Comparison of ENCODE assay signal across 10 cellular contexts in genomic region chr4:6177587-6178197, GRCh38. TPM values are rescaled to one million over a fixed set of nuclear protein-coding genes. Genes with fewer than 3 reads are reported as not detected.
DNase-seq lines count a peak whose midpoint lies in the region; ATAC-seq, FAIRE-seq and TF ChIP-seq lines count a peak whose summit lies in the region.
"Had no signal": no experiment of that assay in that cellular context is flagged by ENCODE, and none has a peak within 500 bp of the region (broad histone marks: within the 10 kb centered on the region; RNA-seq: fewer than 3 reads in every experiment).

No MANE protein-coding gene starts in this region.

- no peaks in the 10 kb centered on the region for H4K20me1 ChIP-seq in DND-41 (ENCODE audit: insufficient read depth, low read length)
- no peaks in the 10 kb centered on the region for H4K20me1 ChIP-seq in K562 (replicated peaks; ENCODE audit: control insufficient read depth, insufficient read depth, low read length)

- TF ChIP-seq EP300 in K562 (IDR thresholded peaks at IDR 0.05; ENCODE audit: low read length) (no peak), ovary (IDR thresholded peaks at IDR 0.05) (no peak)

- H3K4me1 ChIP-seq in DND-41 (ENCODE audit: insufficient read depth, low read length) (peaks cover 46% of the 10 kb centered on the region), K562 (replicated peaks in 1 of 2; ENCODE audit: control insufficient read depth in 2 of 2, insufficient read depth in 2 of 2, low read length in 2 of 2) (no peaks in the 10 kb centered on the region), ovary (ENCODE audit: insufficient read depth) (no peaks in the 10 kb centered on the region)

- H3K4me2 ChIP-seq in DND-41 (ENCODE audit: insufficient read depth, low read length) (no peak overlapping the region), K562 (ENCODE audit: insufficient read depth, low read length) (no peak overlapping the region; the same call in 1 of the 2 replicates)

- H3K36me3 ChIP-seq in DND-41 (ENCODE audit: insufficient read depth, low read length) = no peaks in the 10 kb centered on the region
- H3K36me3 ChIP-seq in K562 (ENCODE audit: control insufficient read depth, insufficient read depth, low read length) = no peaks in the 10 kb centered on the region
- no peaks in the 10 kb centered on the region for H3K36me3 ChIP-seq in ovary
- H3K36me3 ChIP-seq in MG63 = no peaks in the 10 kb centered on the region

- H3K27ac ChIP-seq in DND-41 (ENCODE audit: low read length) (no peak overlapping the region; the same call in 1 of the 2 replicates), K562 (ENCODE audit: extremely low read depth, low read depth, low read length) (no peak overlapping the region), ovary (no peak overlapping the region)

- no peak for TF ChIP-seq RAD21 in K562 (CRISPR knock-in tag; conservative IDR thresholded peaks at IDR 0.05 in 1 of 2, IDR thresholded peaks at IDR 0.05 in 1 of 2)

- TF ChIP-seq CTCF in DND-41 (IDR thresholded peaks at IDR 0.05; ENCODE audit: borderline replicate concordance, extremely low read depth, low read length, poor library complexity, severe bottlenecking) (no peak), K562 (IDR thresholded peaks at IDR 0.05 in 2 of 3, conservative IDR thresholded peaks at IDR 0.05 in 1 of 3; ENCODE audit: insufficient read depth in 2 of 3, low read depth in 1 of 3, low read length in 3 of 3) (no peak), ovary (IDR thresholded peaks at IDR 0.05) (no peak)

- no peak overlapping the region for H3K4me3 ChIP-seq in DND-41 (ENCODE audit: low read depth in 1 of 2, low read length in 2 of 2)
- no peak overlapping the region for H3K4me3 ChIP-seq in K562
- H3K4me3 ChIP-seq in ovary = no peak overlapping the region
- H3K4me3 ChIP-seq in MG63 = no peak overlapping the region

- H2AFZ ChIP-seq in DND-41 (ENCODE audit: low read depth, low read length) (peak overlapping the region; percentile 53; the same call in 1 of the 2 replicates), K562 (ENCODE audit: low read depth, low read length) (no peak overlapping the region)

- peak; percentile 15; the same call in 2 of the 3 replicates for ATAC-seq in DND-41 (ENCODE audit: insufficient read depth, low read depth)
- ATAC-seq in K562 = peak; percentile 82
- ATAC-seq in GM18868 (IDR thresholded peaks at IDR 0.05; ENCODE audit: unreplicated experiment) = no peak
- ATAC-seq in left cardiac atrium = no peak

- DNase-seq in A172 (ENCODE audit: low spot score) = peak; percentile 38
- peak; percentile 73 for DNase-seq in DND-41
- peak in 3 of 5 experiments; percentile 25 to 92 (median 59) for DNase-seq in T-helper 2 cell
- DNase-seq in K562 (ENCODE audit: extremely low read depth in 1 of 4, low spot score in 3 of 4) = peak; percentile 19 to 60 (median 42)
- DNase-seq in ovary = no peak
- DNase-seq in MG63 = no peak
- no peak for DNase-seq in left cardiac atrium

- FAIRE-seq in K562 (lab: Jason Lieb, UNC) = no peak
- FAIRE-seq: bronchial epithelial cell, D721Med had no signal

- WGBS in K562 (ENCODE audit: insufficient coverage, low coverage, missing lambda C conversion rate) = 1% methylated on average over 9 of the region's 9 CpGs
- WGBS in ovary, 3 donors = 34 to 53% (median 48%) methylated on average over 8 to 9 of the region's 9 CpGs

- H3K9ac ChIP-seq in DND-41 (ENCODE audit: low read depth, low read length) = no peak overlapping the region
- no peak overlapping the region for H3K9ac ChIP-seq in K562 (ENCODE audit: insufficient read depth in 1 of 2, low read depth in 2 of 2, low read length in 2 of 2)

- POLR2A ChIA-PET in K562 (lab: Yijun Ruan, JAX) = interaction anchor here (0.7 kb wide), 1 partner anchor 126 kb away, joined by 4 read pairs; no protein-coding TSS in a partner anchor

- H3K9me3 ChIP-seq in DND-41 (ENCODE audit: insufficient read depth, low read length, severe bottlenecking) (peaks cover 3% of the 10 kb centered on the region), K562 (replicated peaks; ENCODE audit: control insufficient read depth, insufficient read depth, low read depth, low read length) (no peaks in the 10 kb centered on the region), ovary (no peaks in the 10 kb centered on the region), MG63 (no peaks in the 10 kb centered on the region)

- TF ChIP-seq POLR2A in K562 (conservative IDR thresholded peaks at IDR 0.05) (no peak), ovary (IDR thresholded peaks at IDR 0.05) (no peak)

- H3K79me2 ChIP-seq in DND-41 (ENCODE audit: insufficient read depth, low read length) = no peaks in the 10 kb centered on the region
- H3K79me2 ChIP-seq in K562 (ENCODE audit: control insufficient read depth, insufficient read depth, low read length) = no peaks in the 10 kb centered on the region

- H3K27me3 ChIP-seq in DND-41 (ENCODE audit: insufficient read depth, low read length, poor library complexity) (no peaks in the 10 kb centered on the region), K562 (ENCODE audit: control insufficient read depth in 2 of 2, insufficient read depth in 2 of 2, low read length in 2 of 2) (no peaks in the 10 kb centered on the region), ovary (no peaks in the 10 kb centered on the region), MG63 (no peaks in the 10 kb centered on the region)

- CTCF ChIA-PET in K562 (lab: Yijun Ruan, JAX; ENCODE audit: low intra/inter-chr PET ratio) = no interaction called here

- BruUV-seq in K562 (replicated peaks; lab: Mats Ljungman, UMichigan) = no TSS peak

- no peaks in the 10 kb centered on the region for H3K9me1 ChIP-seq in K562 (ENCODE audit: control insufficient read depth, insufficient read depth, low read length)

- in situ Hi-C loops in K562 (cut with MboI) = no loop called here

- intact Hi-C loops in K562 (cut with micrococcal nuclease) (no loop called here), ovary (cut with DNase I) (no loop called here), left cardiac atrium (cut with DNase I) (no loop called here)

TF ChIP-seq in K562, 482 proteins besides CTCF, POLR2A, EP300 and RAD21 (continues in another document):
- TF ChIP-seq EHMT2 (IDR thresholded peaks at IDR 0.05) (peak; percentile 75; the same call in 1 of the 2 replicates), ZNF586 (CRISPR knock-in tag; conservative IDR thresholded peaks at IDR 0.05) (no peak), BCOR (IDR thresholded peaks at IDR 0.05) (no peak), ZNF431 (CRISPR knock-in tag; IDR thresholded peaks at IDR 0.05) (no peak)

RNA-seq across cellular contexts. Expression of gene JAKMIP1, which starts 22.7 kb away (rescaled TPM):
- total RNA-seq in A172 (2014; rRNA removed; shearing (Covaris generic)) = 0.22 and 0.28 TPM in 2 replicates
- not detected in 2 replicates for total RNA-seq in K562 (2011; cell fraction: chromatin; rRNA removed; ENCODE audit: low replicate concordance)
- total RNA-seq in K562 (2011; cell fraction: nucleolus; rRNA removed) = not detected in 2 replicates
- not detected in 2 replicates for total RNA-seq in K562 (2011; cell fraction: nucleoplasm; rRNA removed)
- not detected in 2 replicates for total RNA-seq in K562 (2014; rRNA removed)
- not detected in 2 replicates for total RNA-seq in K562 (2014; rRNA removed; fragmentation: Illumina TruSeq; extraction: Trizol)
- not detected in 2 replicates for total RNA-seq in K562 (2015; rRNA removed; fragmentation: Illumina TruSeq; extraction: Trizol)
- 0.11 TPM in 1 of 2 replicates, not detected in the other for total RNA-seq in K562 (2021)
- not detected in 2 replicates for polyA plus RNA-seq in K562 (2011; rRNA removed)
- not detected in 2 replicates for polyA plus RNA-seq in K562 (2011; cell fraction: cytosol; rRNA removed)
- polyA plus RNA-seq in K562 (2011; cell fraction: nucleus; rRNA removed) = not detected in 2 replicates
- polyA plus RNA-seq in K562 (2012) = 0.04 TPM in 1 of 2 replicates, not detected in the other
- not detected in 2 replicates for polyA plus RNA-seq in K562 (2014; fragmentation: Illumina TruSeq; extraction: Trizol)
- not detected for polyA plus RNA-seq in K562 (2014; fragmentation: Nextera tagmentation; extraction: Ambion mirVana)
- not detected in 2 replicates for polyA plus RNA-seq in K562 (2014; rRNA removed)
- polyA minus RNA-seq in K562 (2011; rRNA and poly(A)+ RNA removed) = not detected in 2 replicates
- polyA minus RNA-seq in K562 (2011; cell fraction: cytosol; rRNA and poly(A)+ RNA removed) = not detected in 2 replicates
- not detected in 2 replicates for polyA minus RNA-seq in K562 (2011; cell fraction: nucleus; rRNA and poly(A)+ RNA removed)
- under 1 TPM in 6 of 7 donors, not detected in 1; 0.45 to 1.00 (median 0.64) TPM for total RNA-seq in ovary
- polyA plus RNA-seq in ovary = under 1 TPM; 0.33 to 0.50 TPM
- not detected in 2 replicates for total RNA-seq in MG63 (2014; rRNA removed; shearing (Covaris generic); ENCODE audit: low replicate concordance)
- under 1 TPM; 0.10 to 0.21 TPM for total RNA-seq in left cardiac atrium
- total RNA-seq: bronchial epithelial cell had no signal

Comparison
In these comparisons a context has a peak if more than half of its experiments do, and no peak if none do; other contexts are left out.
1. DNase-seq: peak in A172 (single experiment), DND-41 (single experiment), T-helper 2 cell (3 of 5) and K562 (4 of 4); none in ovary (0 of 5), MG63 (single experiment) and left cardiac atrium (single experiment).
2. ATAC-seq: peak in DND-41 (single experiment) and K562 (single experiment); none in GM18868 (single experiment) and left cardiac atrium (0 of 2).